1 cellular context compared by ENCODE assay signal in the genomic region with DNA sequence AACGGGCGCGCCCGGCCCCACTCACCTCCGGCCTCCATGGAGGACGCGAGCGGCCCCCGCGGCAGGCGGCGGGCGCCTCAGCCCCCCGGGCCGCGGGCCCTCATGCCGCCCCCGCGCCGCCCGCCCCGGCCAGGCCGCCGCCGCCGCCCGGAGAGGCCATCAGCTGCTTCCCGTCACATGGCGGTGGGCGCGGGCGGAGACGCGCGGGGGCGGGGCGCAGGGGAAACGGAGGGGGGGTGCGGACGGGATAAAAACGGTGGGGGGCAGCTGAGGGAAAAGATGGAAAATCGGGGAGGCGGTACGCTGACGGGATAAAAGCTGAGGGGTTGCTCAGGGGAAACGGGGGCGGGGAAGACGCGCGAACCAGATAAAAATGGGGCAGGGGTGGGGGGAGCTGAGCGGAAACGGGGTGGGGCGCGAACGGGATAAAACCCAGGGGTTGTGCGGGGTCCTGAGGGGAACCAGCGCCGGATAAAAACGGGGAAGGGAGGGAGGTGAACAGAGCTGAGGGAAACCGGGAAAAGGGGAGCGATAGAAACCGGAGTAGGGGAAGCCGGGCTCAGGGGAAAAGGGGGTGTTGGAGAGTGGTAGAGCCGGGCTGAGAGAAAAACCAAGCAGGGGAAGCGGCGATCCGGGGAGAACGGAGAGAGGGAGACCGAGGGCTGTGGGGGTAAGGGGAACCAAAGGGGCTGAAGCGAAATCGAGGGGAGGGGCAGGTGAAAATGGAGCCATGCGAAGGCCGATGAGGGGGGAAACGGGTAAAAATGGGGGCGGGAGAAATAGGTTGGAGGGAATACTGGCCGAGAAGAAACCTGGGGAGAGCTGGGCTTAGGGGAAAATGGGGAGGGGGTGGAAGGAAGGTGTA.
TF ChIP-seq lines count a peak whose summit lies in the region.

A gene (minus strand): TSS at position 169 of the 865 bp plus-strand sequence. CDS start 131 bp downstream, at position 38.

TF ChIP-seq in HEK293, 187 proteins besides CTCF, POLR2A, EP300 and RAD21 (continued from another document and continues in another):
- TF ChIP-seq, protein P1, sequence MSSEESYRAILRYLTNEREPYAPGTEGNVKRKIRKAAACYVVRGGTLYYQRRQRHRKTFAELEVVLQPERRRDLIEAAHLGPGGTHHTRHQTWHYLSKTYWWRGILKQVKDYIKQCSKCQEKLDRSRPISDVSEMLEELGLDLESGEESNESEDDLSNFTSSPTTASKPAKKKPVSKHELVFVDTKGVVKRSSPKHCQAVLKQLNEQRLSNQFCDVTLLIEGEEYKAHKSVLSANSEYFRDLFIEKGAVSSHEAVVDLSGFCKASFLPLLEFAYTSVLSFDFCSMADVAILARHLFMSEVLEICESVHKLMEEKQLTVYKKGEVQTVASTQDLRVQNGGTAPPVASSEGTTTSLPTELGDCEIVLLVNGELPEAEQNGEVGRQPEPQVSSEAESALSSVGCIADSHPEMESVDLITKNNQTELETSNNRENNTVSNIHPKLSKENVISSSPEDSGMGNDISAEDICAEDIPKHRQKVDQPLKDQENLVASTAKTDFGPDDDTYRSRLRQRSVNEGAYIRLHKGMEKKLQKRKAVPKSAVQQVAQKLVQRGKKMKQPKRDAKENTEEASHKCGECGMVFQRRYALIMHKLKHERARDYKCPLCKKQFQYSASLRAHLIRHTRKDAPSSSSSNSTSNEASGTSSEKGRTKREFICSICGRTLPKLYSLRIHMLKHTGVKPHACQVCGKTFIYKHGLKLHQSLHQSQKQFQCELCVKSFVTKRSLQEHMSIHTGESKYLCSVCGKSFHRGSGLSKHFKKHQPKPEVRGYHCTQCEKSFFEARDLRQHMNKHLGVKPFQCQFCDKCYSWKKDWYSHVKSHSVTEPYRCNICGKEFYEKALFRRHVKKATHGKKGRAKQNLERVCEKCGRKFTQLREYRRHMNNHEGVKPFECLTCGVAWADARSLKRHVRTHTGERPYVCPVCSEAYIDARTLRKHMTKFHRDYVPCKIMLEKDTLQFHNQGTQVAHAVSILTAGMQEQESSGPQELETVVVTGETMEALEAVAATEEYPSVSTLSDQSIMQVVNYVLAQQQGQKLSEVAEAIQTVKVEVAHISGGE (tag by site-specific recombination; conservative IDR thresholded peaks at IDR 0.05; ENCODE audit: low read depth): peak; percentile 41; the same call in 1 of the 2 replicates
- TF ChIP-seq, protein P2, sequence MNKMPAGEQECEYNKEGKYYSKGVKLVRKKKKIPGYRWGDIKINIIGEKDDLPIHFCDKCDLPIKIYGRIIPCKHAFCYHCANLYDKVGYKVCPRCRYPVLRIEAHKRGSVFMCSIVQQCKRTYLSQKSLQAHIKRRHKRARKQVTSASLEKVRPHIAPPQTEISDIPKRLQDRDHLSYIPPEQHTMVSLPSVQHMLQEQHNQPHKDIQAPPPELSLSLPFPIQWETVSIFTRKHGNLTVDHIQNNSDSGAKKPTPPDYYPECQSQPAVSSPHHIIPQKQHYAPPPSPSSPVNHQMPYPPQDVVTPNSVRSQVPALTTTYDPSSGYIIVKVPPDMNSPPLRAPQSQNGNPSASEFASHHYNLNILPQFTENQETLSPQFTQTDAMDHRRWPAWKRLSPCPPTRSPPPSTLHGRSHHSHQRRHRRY (tag by site-specific recombination; IDR thresholded peaks at IDR 0.05): no peak
- TF ChIP-seq ZNF585B (tag by site-specific recombination; IDR thresholded peaks at IDR 0.05) (no peak), SP7 (tag by site-specific recombination; IDR thresholded peaks at IDR 0.05) (no peak), SCRT2 (tag by site-specific recombination; IDR thresholded peaks at IDR 0.05) (no peak), ZNF223 (tag by site-specific recombination; IDR thresholded peaks at IDR 0.05) (no peak), ZNF747 (tag by site-specific recombination; IDR thresholded peaks at IDR 0.05) (no peak), SP2 (tag by site-specific recombination; IDR thresholded peaks at IDR 0.05) (peak; percentile 9; the same call in 1 of the 2 replicates), ZNF121 (tag by site-specific recombination; IDR thresholded peaks at IDR 0.05) (no peak), ZNF555 (tag by site-specific recombination; conservative IDR thresholded peaks at IDR 0.05) (no peak), HOXC10 (CRISPR knock-in tag; IDR thresholded peaks at IDR 0.05) (no peak), ZIC2 (tag by site-specific recombination; IDR thresholded peaks at IDR 0.05) (no peak), ZNF311 (tag by site-specific recombination; IDR thresholded peaks at IDR 0.05; ENCODE audit: borderline replicate concordance) (no peak), TRIM28 (IDR thresholded peaks at IDR 0.05; ENCODE audit: borderline replicate concordance, low read length) (no peak), ZNF626 (tag by site-specific recombination; IDR thresholded peaks at IDR 0.05) (no peak), RBAK (tag by site-specific recombination; IDR thresholded peaks at IDR 0.05) (no peak), ZEB2 (tag by site-specific recombination; IDR thresholded peaks at IDR 0.05) (0 out of 2 replicates have a peak, but pooled peaks have one; percentile 45), ZNF175 (tag by site-specific recombination; IDR thresholded peaks at IDR 0.05) (no peak), ZNF335 (tag by site-specific recombination; conservative IDR thresholded peaks at IDR 0.05) (peak; percentile 69), ZNF677 (tag by site-specific recombination; IDR thresholded peaks at IDR 0.05) (no peak), ZNF112 (tag by site-specific recombination; IDR thresholded peaks at IDR 0.05) (no peak), ZNF366 (tag by site-specific recombination; conservative IDR thresholded peaks at IDR 0.05) (peak; percentile 58), IKZF3 (tag by site-specific recombination; IDR thresholded peaks at IDR 0.05) (no peak), ZNF423 (tag by site-specific recombination; IDR thresholded peaks at IDR 0.05) (no peak), ZNF416 (tag by site-specific recombination; IDR thresholded peaks at IDR 0.05) (no peak), KLF16 (tag by site-specific recombination; IDR thresholded peaks at IDR 0.05) (0 out of 2 replicates have a peak, but pooled peaks have one; percentile 50)
- TF ChIP-seq, protein P3, sequence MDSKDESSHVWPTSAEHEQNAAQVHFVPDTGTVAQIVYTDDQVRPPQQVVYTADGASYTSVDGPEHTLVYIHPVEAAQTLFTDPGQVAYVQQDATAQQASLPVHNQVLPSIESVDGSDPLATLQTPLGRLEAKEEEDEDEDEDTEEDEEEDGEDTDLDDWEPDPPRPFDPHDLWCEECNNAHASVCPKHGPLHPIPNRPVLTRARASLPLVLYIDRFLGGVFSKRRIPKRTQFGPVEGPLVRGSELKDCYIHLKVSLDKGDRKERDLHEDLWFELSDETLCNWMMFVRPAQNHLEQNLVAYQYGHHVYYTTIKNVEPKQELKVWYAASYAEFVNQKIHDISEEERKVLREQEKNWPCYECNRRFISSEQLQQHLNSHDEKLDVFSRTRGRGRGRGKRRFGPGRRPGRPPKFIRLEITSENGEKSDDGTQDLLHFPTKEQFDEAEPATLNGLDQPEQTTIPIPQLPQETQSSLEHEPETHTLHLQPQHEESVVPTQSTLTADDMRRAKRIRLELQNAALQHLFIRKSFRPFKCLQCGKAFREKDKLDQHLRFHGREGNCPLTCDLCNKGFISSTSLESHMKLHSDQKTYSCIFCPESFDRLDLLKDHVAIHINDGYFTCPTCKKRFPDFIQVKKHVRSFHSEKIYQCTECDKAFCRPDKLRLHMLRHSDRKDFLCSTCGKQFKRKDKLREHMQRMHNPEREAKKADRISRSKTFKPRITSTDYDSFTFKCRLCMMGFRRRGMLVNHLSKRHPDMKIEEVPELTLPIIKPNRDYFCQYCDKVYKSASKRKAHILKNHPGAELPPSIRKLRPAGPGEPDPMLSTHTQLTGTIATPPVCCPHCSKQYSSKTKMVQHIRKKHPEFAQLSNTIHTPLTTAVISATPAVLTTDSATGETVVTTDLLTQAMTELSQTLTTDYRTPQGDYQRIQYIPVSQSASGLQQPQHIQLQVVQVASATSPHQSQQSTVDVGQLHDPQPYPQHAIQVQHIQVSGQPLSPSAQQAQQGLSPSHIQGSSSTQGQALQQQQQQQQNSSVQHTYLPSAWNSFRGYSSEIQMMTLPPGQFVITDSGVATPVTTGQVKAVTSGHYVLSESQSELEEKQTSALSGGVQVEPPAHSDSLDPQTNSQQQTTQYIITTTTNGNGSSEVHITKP (tag by site-specific recombination; IDR thresholded peaks at IDR 0.05): peak; percentile 93
- TF ChIP-seq, protein P4, sequence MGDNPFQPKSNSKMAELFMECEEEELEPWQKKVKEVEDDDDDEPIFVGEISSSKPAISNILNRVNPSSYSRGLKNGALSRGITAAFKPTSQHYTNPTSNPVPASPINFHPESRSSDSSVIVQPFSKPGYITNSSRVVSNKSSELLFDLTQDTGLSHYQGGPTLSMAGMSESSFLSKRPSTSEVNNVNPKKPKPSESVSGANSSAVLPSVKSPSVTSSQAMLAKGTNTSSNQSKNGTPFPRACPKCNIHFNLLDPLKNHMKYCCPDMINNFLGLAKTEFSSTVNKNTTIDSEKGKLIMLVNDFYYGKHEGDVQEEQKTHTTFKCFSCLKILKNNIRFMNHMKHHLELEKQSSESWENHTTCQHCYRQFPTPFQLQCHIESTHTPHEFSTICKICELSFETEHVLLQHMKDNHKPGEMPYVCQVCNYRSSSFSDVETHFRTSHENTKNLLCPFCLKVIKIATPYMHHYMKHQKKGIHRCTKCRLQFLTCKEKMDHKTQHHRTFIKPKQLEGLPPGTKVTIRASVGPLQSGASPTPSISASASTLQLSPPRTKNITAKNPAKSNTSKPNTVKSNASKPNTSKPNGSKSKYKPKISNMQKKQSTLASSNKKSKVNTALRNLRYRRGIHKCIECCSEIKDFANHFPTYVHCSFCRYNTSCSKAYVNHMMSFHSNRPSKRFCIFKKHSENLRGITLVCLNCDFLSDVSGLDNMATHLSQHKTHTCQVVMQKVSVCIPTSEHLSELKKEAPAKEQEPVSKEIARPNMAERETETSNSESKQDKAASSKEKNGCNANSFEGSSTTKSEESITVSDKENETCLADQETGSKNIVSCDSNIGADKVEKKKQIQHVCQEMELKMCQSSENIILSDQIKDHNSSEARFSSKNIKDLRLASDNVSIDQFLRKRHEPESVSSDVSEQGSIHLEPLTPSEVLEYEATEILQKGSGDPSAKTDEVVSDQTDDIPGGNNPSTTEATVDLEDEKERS (tag by site-specific recombination; IDR thresholded peaks at IDR 0.05): no peak
- TF ChIP-seq, protein P5, sequence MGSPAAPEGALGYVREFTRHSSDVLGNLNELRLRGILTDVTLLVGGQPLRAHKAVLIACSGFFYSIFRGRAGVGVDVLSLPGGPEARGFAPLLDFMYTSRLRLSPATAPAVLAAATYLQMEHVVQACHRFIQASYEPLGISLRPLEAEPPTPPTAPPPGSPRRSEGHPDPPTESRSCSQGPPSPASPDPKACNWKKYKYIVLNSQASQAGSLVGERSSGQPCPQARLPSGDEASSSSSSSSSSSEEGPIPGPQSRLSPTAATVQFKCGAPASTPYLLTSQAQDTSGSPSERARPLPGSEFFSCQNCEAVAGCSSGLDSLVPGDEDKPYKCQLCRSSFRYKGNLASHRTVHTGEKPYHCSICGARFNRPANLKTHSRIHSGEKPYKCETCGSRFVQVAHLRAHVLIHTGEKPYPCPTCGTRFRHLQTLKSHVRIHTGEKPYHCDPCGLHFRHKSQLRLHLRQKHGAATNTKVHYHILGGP (tag by site-specific recombination; IDR thresholded peaks at IDR 0.05): no peak
- TF ChIP-seq, protein P6, sequence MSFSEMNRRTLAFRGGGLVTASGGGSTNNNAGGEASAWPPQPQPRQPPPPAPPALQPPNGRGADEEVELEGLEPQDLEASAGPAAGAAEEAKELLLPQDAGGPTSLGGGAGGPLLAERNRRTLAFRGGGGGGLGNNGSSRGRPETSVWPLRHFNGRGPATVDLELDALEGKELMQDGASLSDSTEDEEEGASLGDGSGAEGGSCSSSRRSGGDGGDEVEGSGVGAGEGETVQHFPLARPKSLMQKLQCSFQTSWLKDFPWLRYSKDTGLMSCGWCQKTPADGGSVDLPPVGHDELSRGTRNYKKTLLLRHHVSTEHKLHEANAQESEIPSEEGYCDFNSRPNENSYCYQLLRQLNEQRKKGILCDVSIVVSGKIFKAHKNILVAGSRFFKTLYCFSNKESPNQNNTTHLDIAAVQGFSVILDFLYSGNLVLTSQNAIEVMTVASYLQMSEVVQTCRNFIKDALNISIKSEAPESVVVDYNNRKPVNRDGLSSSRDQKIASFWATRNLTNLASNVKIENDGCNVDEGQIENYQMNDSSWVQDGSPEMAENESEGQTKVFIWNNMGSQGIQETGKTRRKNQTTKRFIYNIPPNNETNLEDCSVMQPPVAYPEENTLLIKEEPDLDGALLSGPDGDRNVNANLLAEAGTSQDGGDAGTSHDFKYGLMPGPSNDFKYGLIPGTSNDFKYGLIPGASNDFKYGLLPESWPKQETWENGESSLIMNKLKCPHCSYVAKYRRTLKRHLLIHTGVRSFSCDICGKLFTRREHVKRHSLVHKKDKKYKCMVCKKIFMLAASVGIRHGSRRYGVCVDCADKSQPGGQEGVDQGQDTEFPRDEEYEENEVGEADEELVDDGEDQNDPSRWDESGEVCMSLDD (tag by site-specific recombination; IDR thresholded peaks at IDR 0.05): peak; percentile 88
- TF ChIP-seq, protein P7, sequence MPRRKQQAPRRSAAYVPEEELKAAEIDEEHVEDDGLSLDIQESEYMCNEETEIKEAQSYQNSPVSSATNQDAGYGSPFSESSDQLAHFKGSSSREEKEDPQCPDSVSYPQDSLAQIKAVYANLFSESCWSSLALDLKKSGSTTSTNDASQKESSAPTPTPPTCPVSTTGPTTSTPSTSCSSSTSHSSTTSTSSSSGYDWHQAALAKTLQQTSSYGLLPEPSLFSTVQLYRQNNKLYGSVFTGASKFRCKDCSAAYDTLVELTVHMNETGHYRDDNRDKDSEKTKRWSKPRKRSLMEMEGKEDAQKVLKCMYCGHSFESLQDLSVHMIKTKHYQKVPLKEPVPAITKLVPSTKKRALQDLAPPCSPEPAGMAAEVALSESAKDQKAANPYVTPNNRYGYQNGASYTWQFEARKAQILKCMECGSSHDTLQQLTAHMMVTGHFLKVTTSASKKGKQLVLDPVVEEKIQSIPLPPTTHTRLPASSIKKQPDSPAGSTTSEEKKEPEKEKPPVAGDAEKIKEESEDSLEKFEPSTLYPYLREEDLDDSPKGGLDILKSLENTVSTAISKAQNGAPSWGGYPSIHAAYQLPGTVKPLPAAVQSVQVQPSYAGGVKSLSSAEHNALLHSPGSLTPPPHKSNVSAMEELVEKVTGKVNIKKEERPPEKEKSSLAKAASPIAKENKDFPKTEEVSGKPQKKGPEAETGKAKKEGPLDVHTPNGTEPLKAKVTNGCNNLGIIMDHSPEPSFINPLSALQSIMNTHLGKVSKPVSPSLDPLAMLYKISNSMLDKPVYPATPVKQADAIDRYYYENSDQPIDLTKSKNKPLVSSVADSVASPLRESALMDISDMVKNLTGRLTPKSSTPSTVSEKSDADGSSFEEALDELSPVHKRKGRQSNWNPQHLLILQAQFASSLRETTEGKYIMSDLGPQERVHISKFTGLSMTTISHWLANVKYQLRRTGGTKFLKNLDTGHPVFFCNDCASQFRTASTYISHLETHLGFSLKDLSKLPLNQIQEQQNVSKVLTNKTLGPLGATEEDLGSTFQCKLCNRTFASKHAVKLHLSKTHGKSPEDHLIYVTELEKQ (tag by site-specific recombination; IDR thresholded peaks at IDR 0.05; ENCODE audit: borderline replicate concordance): no peak
